Comparison of ENCODE assay signal across 8 cellular contexts in the genomic region with DNA sequence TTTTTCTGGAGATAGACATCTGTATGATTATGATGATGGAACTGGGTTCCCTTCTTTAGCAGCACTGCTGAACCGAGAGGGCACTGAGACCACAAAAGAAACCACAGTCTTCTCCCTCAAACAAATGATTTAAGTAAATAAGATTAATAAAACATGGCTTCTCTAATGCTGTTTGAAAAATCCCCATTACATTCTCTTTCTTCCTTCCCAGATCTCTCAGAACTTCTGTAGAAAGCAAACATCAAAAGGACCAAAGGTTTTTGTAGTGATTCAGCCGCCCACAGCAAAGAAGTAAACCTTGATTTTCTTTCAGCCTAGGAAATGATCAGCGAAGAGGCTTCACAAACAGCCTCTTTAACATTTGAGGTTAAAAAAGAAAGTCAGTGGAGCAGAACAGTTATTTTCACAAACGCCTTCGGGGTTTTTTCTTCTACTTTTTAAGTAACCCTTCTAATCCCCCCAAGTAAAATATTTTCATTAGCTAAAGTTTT.
DNase-seq lines count a peak whose midpoint lies in the region; ATAC-seq and TF ChIP-seq lines count a peak whose summit lies in the region.

No MANE protein-coding gene starts in this region.

- no peak overlapping the region for H3K4ac ChIP-seq in mesendoderm (ENCODE audit: low read depth, low read length)

- no peak overlapping the region for H3K18ac ChIP-seq in mesendoderm (ENCODE audit: low read length)

- no peak overlapping the region for H3K27ac Mint-ChIP-seq in type B pancreatic cell

- H3K9ac ChIP-seq in mesendoderm (ENCODE audit: low read length), result no peak overlapping the region

- no peak overlapping the region for H4K5ac ChIP-seq in mesendoderm (ENCODE audit: low read length)

- peaks cover 10% of the 10 kb centered on the region for H3K4me1 Mint-ChIP-seq in type B pancreatic cell (ENCODE audit: unreplicated experiment)

- H3K4me3 Mint-ChIP-seq in type B pancreatic cell, result peak overlapping the region; percentile 59

- no peaks in the 10 kb centered on the region for H3K27me3 Mint-ChIP-seq in type B pancreatic cell

- DNase-seq in NCI-H2107 treated with DMSO at 0.1 percent for 48 hours (lab: John Stamatoyannopoulos, UW; ENCODE audit: unreplicated experiment), result peak; percentile 23
- no peak for DNase-seq in NCI-H2107 (lab: John Stamatoyannopoulos, UW)
- DNase-seq in SJCRH30, result peak; percentile 31 to 71
- peak; percentile 15 for DNase-seq in iris pigment epithelial cell (ENCODE audit: low read depth)
- no peak for DNase-seq in type B pancreatic cell (ENCODE audit: extremely low spot score, unreplicated experiment)
- no peak for DNase-seq in mesendoderm
- no peak for DNase-seq in activated gamma-delta T cell treated with Interleukin-2 at 50 U/mL for 16 hours

- no peaks in the 10 kb centered on the region for H3K36me3 Mint-ChIP-seq in type B pancreatic cell

- H2BK15ac ChIP-seq in mesendoderm (replicated peaks; ENCODE audit: low read depth), result no peak overlapping the region

- no peak overlapping the region for H3K56ac ChIP-seq in mesendoderm (ENCODE audit: low read length)

- no peak overlapping the region for H2AK5ac ChIP-seq in mesendoderm (ENCODE audit: low read length)

- peak overlapping the region; percentile 34 for H3K4me3 ChIP-seq in SJCRH30
- H3K4me3 ChIP-seq in mesendoderm (ENCODE audit: low read length), result no peak overlapping the region

- TF ChIP-seq CTCF in type B pancreatic cell (conservative IDR thresholded peaks at IDR 0.05), result no peak

- WGBS in mesendoderm (ENCODE audit: extremely low coverage, insufficient coverage, low lambda C conversion rate), result no CpG with 5 or more reads among the region's 5 CpGs

- H2BK120ac ChIP-seq in mesendoderm (ENCODE audit: low read depth, low read length), result no peak overlapping the region

- H3K27me3 ChIP-seq in SJCRH30 (no peaks in the 10 kb centered on the region), mesendoderm (ENCODE audit: insufficient read depth, low read length, poor library complexity) (no peaks in the 10 kb centered on the region)

- no peaks in the 10 kb centered on the region for H3K79me2 ChIP-seq in mesendoderm (ENCODE audit: control insufficient read depth, insufficient read depth, low read length)

- no peaks in the 10 kb centered on the region for H3K9me3 ChIP-seq in SJCRH30 (replicated peaks)

- peak; percentile 80 for ATAC-seq in HG02870 (IDR thresholded peaks at IDR 0.05; ENCODE audit: unreplicated experiment)

- H3K4me2 ChIP-seq in mesendoderm (ENCODE audit: low read length), result no peak overlapping the region

- no peaks in the 10 kb centered on the region for H3K79me1 ChIP-seq in mesendoderm (ENCODE audit: low read length)

- H3K23ac ChIP-seq in mesendoderm (ENCODE audit: low read length), result no peak overlapping the region

- no peak overlapping the region for H2BK5ac ChIP-seq in mesendoderm (ENCODE audit: low read length)

- H3K4me1 ChIP-seq in SJCRH30 (peaks cover 33% of the 10 kb centered on the region), mesendoderm (ENCODE audit: control insufficient read depth, low read depth, low read length) (no peaks in the 10 kb centered on the region)

- H3K9me3 Mint-ChIP-seq in type B pancreatic cell, result no peaks in the 10 kb centered on the region

- H3K27ac ChIP-seq in SJCRH30 (peak overlapping the region; percentile 80), mesendoderm (ENCODE audit: low read depth, low read length) (no peak overlapping the region)

- H4K8ac ChIP-seq in mesendoderm (ENCODE audit: low read depth, low read length), result no peak overlapping the region

- no peaks in the 10 kb centered on the region for H3K36me3 ChIP-seq in SJCRH30
- H3K36me3 ChIP-seq in mesendoderm (ENCODE audit: control insufficient read depth, insufficient read depth, low read length), result no peaks in the 10 kb centered on the region

Comparison
In these comparisons a context has a peak if more than half of its experiments do, and no peak if none do; other contexts are left out.
1. DNase-seq: peak in NCI-H2107 treated with DMSO at 0.1 percent for 48 hours (single experiment), SJCRH30 (2 of 2) and iris pigment epithelial cell (single experiment); none in NCI-H2107 (single experiment), type B pancreatic cell (single experiment), mesendoderm (single experiment) and activated gamma-delta T cell treated with Interleukin-2 at 50 U/mL for 16 hours (single experiment).